In the genomic region with DNA sequence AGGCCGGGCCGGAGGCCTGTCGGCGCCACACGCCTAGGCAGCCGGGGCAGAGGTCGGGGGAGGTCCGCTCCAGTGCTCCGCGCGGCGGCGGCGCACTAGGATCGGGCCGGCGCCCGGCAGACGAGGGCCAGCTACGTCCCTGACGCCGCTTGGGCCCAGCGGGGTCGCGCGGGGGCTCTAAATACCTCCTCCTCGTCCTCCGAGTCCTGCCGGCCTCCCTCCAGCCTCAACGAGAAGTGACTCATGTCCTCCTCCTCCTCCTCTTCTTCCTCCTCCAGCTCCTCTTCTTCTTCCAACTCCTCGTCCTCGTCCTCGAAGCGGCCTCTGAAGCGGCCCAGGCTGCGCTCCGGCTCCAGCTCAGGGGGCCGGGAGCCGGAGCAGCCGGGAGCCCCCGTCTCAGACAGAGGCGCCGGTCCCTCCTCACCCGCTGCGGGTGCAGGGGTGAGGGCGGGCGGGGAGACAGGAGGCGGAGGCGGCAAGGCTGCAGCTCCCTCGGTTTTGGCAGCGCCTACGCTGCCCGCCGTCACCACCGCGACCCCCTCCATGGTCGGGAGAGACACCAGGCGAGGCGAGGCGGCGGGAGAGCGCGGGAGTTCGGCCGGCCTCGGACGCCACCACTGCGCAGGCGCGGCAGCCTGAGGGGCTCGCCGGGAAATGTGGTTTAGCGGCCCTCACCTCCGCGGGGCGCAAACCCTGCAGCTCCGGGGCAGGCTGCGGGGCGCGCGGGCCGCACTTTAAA, we compare ENCODE assay signal across 8 cellular contexts. TPM values are rescaled to one million over a fixed set of nuclear protein-coding genes. Genes with fewer than 3 reads are reported as not detected.
DNase-seq lines count a peak whose midpoint lies in the region; ATAC-seq, FAIRE-seq and TF ChIP-seq lines count a peak whose summit lies in the region.

A gene with protein sequence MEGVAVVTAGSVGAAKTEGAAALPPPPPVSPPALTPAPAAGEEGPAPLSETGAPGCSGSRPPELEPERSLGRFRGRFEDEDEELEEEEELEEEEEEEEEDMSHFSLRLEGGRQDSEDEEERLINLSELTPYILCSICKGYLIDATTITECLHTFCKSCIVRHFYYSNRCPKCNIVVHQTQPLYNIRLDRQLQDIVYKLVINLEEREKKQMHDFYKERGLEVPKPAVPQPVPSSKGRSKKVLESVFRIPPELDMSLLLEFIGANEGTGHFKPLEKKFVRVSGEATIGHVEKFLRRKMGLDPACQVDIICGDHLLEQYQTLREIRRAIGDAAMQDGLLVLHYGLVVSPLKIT (minus strand): TSS at position 619 of the 739 bp plus-strand sequence. CDS start 74 bp downstream, at position 545.

- CTCF ChIA-PET in A673 (lab: Charles Lee), result no interaction called here

- TF ChIP-seq CTCF in A673 (conservative IDR thresholded peaks at IDR 0.05; ENCODE audit: low read depth, low read length) (no peak), keratinocyte (optimal IDR thresholded peaks at IDR 0.05 in 1 of 3, IDR thresholded peaks at IDR 0.05 in 1 of 3, conservative IDR thresholded peaks at IDR 0.05 in 1 of 3; ENCODE audit: extremely low read depth in 1 of 3, insufficient read depth in 2 of 3, low read length in 3 of 3) (peak in 1 of 3 experiments; percentile 13)

- no peaks in the 10 kb centered on the region for H3K9me1 ChIP-seq in keratinocyte (ENCODE audit: control insufficient read depth, extremely low read depth, insufficient read depth, low read length)

- H4K20me1 ChIP-seq in keratinocyte (ENCODE audit: control insufficient read depth, extremely low read depth, insufficient read depth, low read length), result no peaks in the 10 kb centered on the region

- peak; percentile 60 for ATAC-seq in GM18519 (IDR thresholded peaks at IDR 0.05; ENCODE audit: low FRiP score, unreplicated experiment)
- peak; percentile 42 for ATAC-seq in HG03060 (IDR thresholded peaks at IDR 0.05; ENCODE audit: low read depth, unreplicated experiment)
- peak; percentile 82 to 84 for ATAC-seq in activated CD4-positive, CD25-positive, alpha-beta regulatory T cell treated with anti-CD3 and anti-CD28 coated beads, Interleukin-2, amount 50 U/mL, for 24 hours

- intact Hi-C loops in A673 (cut with micrococcal nuclease; ENCODE audit: unreplicated experiment), result loop anchor here (2.0 kb wide), 1 partner anchor 46 kb away; a partner anchor contains a TSS

- POLR2A ChIA-PET in A673 (lab: Charles Lee; ENCODE audit: low non-redundant PET), result no interaction called here

- H3K36me3 ChIP-seq in A673 (ENCODE audit: insufficient read depth, low read length, poor library complexity, severe bottlenecking), result peaks cover 27% of the 10 kb centered on the region
- H3K36me3 ChIP-seq in keratinocyte (ENCODE audit: control insufficient read depth in 2 of 2, extremely low read depth in 1 of 2, insufficient read depth in 2 of 2, low read length in 2 of 2), result peaks cover 3 to 7% of the 10 kb centered on the region in 2 experiments

- dilution Hi-C loops in keratinocyte (cut with MboI; ENCODE audit: extremely low pct_ligation_motif_present, low sequenced_read_pairs), result no loop called here

- peaks cover 11% of the 10 kb centered on the region for H3K79me2 ChIP-seq in keratinocyte (ENCODE audit: control insufficient read depth, insufficient read depth, low read length)

- peak; percentile 91 for DNase-seq in A673 (ENCODE audit: low spot score)
- DNase-seq in NCI-H226, result peak; percentile 69
- peak; percentile 84 for DNase-seq in cerebellar cortex (ENCODE audit: low spot score)
- DNase-seq in keratinocyte (ENCODE audit: low read depth, low spot score), result no peak
- peak; percentile 48 to 73 (median 62) for DNase-seq in stimulated activated CD4-positive, alpha-beta T cell treated with anti-CD3 and anti-CD28 coated beads, Interleukin-12 subunit alpha, Interleukin-12 subunit beta, amount 100 ng/mL, for 48 hours (ENCODE audit: low read depth in 2 of 3, low spot score in 1 of 3)

- no peak for FAIRE-seq in keratinocyte (lab: Jason Lieb, UNC)

- BruUV-seq in A673 (replicated peaks; lab: Mats Ljungman, UMichigan), result TSS peak; percentile 26

- peak within 1 kb of the TSS; percentile 90 for H2AFZ ChIP-seq in keratinocyte (ENCODE audit: control insufficient read depth, low read length)

- peak within 1 kb of the TSS; percentile 87 for H3K4me2 ChIP-seq in keratinocyte (ENCODE audit: control insufficient read depth, extremely low read depth, insufficient read depth, low read depth, low read length)

- H3K4me1 ChIP-seq in A673 (ENCODE audit: insufficient read depth, low read length, poor library complexity, severe bottlenecking) (peaks cover 10% of the 10 kb centered on the region), keratinocyte (ENCODE audit: control insufficient read depth, extremely low read depth, insufficient read depth, low read length) (peaks cover 6% of the 10 kb centered on the region)

- H3K27me3 ChIP-seq in A673 (replicated peaks; ENCODE audit: insufficient read depth, low read depth, low read length, poor library complexity) (no peaks in the 10 kb centered on the region), keratinocyte (ENCODE audit: control insufficient read depth, extremely low read depth, insufficient read depth, low read length) (no peaks in the 10 kb centered on the region)

- peak within 1 kb of the TSS; percentile 90 for H3K27ac ChIP-seq in A673 (ENCODE audit: low read depth, low read length, poor library complexity, severe bottlenecking)
- H3K27ac ChIP-seq in keratinocyte (ENCODE audit: control insufficient read depth, insufficient read depth, low read length), result peak within 1 kb of the TSS; percentile 58

- peak within 1 kb of the TSS; percentile 81 for H3K9ac ChIP-seq in keratinocyte (ENCODE audit: control insufficient read depth, extremely low read depth, insufficient read depth, low read length)

- H3K9me3 ChIP-seq in A673 (ENCODE audit: low read depth, low read length, poor library complexity, severe bottlenecking) (no peaks in the 10 kb centered on the region), keratinocyte (ENCODE audit: control insufficient read depth, low read depth, low read length) (no peaks in the 10 kb centered on the region)

- H3K4me3 ChIP-seq in A673 (ENCODE audit: low read depth, low read length, poor library complexity, severe bottlenecking) (peak within 1 kb of the TSS; percentile 81), keratinocyte (ENCODE audit: control insufficient read depth in 2 of 3, extremely low read depth in 1 of 3, insufficient read depth in 2 of 3, low read depth in 1 of 3, low read length in 3 of 3) (peak within 1 kb of the TSS; percentile 70 to 86 (median 82))

RNA-seq across cellular contexts. Expression of the gene that starts here (rescaled TPM):
- 22.5 and 25.3 TPM in 2 replicates for total RNA-seq in A673 (2021)
- 4.6 to 11.1 TPM (median 7.5 TPM) in 3 replicates for polyA plus RNA-seq in keratinocyte
- polyA plus RNA-seq in keratinocyte (2011; ENCODE audit: low read depth), result 3.3 TPM
- 5.0 and 7.8 TPM in 2 replicates for polyA plus RNA-seq in keratinocyte (2011; cell fraction: cytosol; rRNA removed)
- polyA plus RNA-seq in keratinocyte (2011; cell fraction: nucleus; rRNA removed), result 3.8 and 5.2 TPM in 2 replicates
- polyA plus RNA-seq in keratinocyte (2012; ENCODE audit: low replicate concordance), result 4.4 and 8.3 TPM in 2 replicates
- 1.7 to 5.9 TPM (median 1.9 TPM) in 3 replicates for polyA minus RNA-seq in keratinocyte
- polyA minus RNA-seq in keratinocyte (2011; cell fraction: cytosol; rRNA and poly(A)+ RNA removed), result 4.6 TPM
- polyA minus RNA-seq in keratinocyte (2011; cell fraction: nucleus; rRNA and poly(A)+ RNA removed), result 1.8 and 3.9 TPM in 2 replicates
